In the genomic region with DNA sequence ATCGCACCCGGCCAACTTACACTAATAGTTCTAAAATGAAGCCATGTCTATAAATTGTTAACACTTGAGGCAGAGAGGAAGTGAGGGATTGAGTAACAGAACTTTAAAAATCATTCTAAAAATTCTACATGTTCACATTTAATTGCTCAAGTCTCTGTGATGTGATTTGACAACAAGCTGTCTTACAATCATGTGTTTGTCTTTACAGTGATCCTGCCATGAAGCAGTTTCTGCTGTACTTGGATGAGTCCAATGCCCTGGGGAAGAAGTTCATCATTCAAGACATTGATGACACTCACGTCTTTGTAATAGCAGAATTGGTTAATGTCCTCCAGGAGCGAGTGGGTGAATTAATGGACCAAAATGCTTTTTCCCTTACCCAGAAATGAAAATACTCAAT, we compare ENCODE assay signal across 25 cellular contexts.
"Had no signal": no experiment of that assay in that cellular context is flagged by ENCODE, and none has a peak within 500 bp of the region (broad histone marks: within the 10 kb centered on the region; RNA-seq: fewer than 3 reads in every experiment).

No MANE protein-coding gene starts in this region.

- H3K27me3 Mint-ChIP-seq: naive thymus-derived CD8-positive, alpha-beta T cell; progenitor cell of endocrine pancreas; stimulated activated naive B cell treated with anti-CD40 and anti-IgM and Interleukin-4, amounts not matched to agents 10 μg/mL and 1 μg/mL and 100 μg/mL, for 72 hours had no signal

- H3K27ac Mint-ChIP-seq: naive thymus-derived CD8-positive, alpha-beta T cell; neural progenitor cell; progenitor cell of endocrine pancreas; stimulated activated naive B cell treated with anti-CD40 and anti-IgM and Interleukin-4, amounts not matched to agents 10 μg/mL and 1 μg/mL and 100 μg/mL, for 72 hours had no signal

- H3K4me3 ChIP-seq: lower lobe of right lung, neural progenitor cell, right atrium auricular region, right lobe of liver, smooth muscle cell, stomach, testis, thyroid gland, transverse colon, upper lobe of right lung had no signal

- H3K9ac ChIP-seq: neural progenitor cell had no signal

- DNase-seq: hippocampal formation; kidney glomerular epithelial cell; left cardiac atrium; lower lobe of right lung; mammary epithelial cell; mesenchymal stem cell; naive thymus-derived CD8-positive, alpha-beta T cell; occipital lobe; right lobe of liver; stimulated activated CD4-positive, alpha-beta T cell treated with anti-CD3 and anti-CD28 coated beads, Interleukin-1b, Interleukin-23, amount 100 ng/mL, for 48 hours; stimulated activated CD4-positive, alpha-beta T cell treated with anti-CD3 and anti-CD28 coated beads, Interleukin-4, amount 100 ng/mL, for 1 hour; stimulated activated naive B cell treated with anti-CD40 and anti-IgM and Interleukin-4, amounts not matched to agents 10 μg/mL and 1 μg/mL and 100 μg/mL, for 72 hours; stimulated activated naive CD8-positive, alpha-beta T cell treated with anti-CD3 and anti-CD28 coated beads, Interleukin-15, Interleukin-2, amounts not matched to agents 100 U/mL and 50 U/mL, for 24 hours; stomach; testis; thyroid gland; transverse colon; upper lobe of right lung had no signal

- H3K27me3 ChIP-seq: neural progenitor cell, neutrophil, right atrium auricular region, right lobe of liver, stomach, testis, thyroid gland, transverse colon, upper lobe of right lung had no signal

- ATAC-seq: left cardiac atrium; left lobe of liver; lower lobe of right lung; naive thymus-derived CD8-positive, alpha-beta T cell; stimulated activated naive B cell treated with anti-CD40 and anti-IgM and Interleukin-4, amounts not matched to agents 10 μg/mL and 1 μg/mL and 100 μg/mL, for 72 hours; stimulated activated naive CD8-positive, alpha-beta T cell treated with anti-CD3 and anti-CD28 coated beads, Interleukin-15, Interleukin-2, amounts not matched to agents 100 U/mL and 50 U/mL, for 24 hours; upper lobe of right lung had no signal

- H3K4me1 Mint-ChIP-seq: neural progenitor cell; stimulated activated naive B cell treated with anti-CD40 and anti-IgM and Interleukin-4, amounts not matched to agents 10 μg/mL and 1 μg/mL and 100 μg/mL, for 72 hours had no signal

- H3K4me3 Mint-ChIP-seq: naive thymus-derived CD8-positive, alpha-beta T cell; nephron; neural progenitor cell; stimulated activated naive B cell treated with anti-CD40 and anti-IgM and Interleukin-4, amounts not matched to agents 10 μg/mL and 1 μg/mL and 100 μg/mL, for 72 hours had no signal

- H3K36me3 ChIP-seq: neutrophil had no signal

- H2AFZ ChIP-seq: neural progenitor cell had no signal

- H3K4me2 ChIP-seq: neural progenitor cell, smooth muscle cell had no signal

- H3K27ac ChIP-seq: lower lobe of right lung, neural progenitor cell, neutrophil, right atrium auricular region, right lobe of liver, stomach, testis, thyroid gland, transverse colon, upper lobe of right lung had no signal

- H3K9me3 ChIP-seq: lower lobe of right lung, neutrophil, right atrium auricular region, right lobe of liver, stomach, testis, thyroid gland, transverse colon, upper lobe of right lung had no signal
